Comparison of ENCODE assay signal across 26 cellular contexts in the genomic region with DNA sequence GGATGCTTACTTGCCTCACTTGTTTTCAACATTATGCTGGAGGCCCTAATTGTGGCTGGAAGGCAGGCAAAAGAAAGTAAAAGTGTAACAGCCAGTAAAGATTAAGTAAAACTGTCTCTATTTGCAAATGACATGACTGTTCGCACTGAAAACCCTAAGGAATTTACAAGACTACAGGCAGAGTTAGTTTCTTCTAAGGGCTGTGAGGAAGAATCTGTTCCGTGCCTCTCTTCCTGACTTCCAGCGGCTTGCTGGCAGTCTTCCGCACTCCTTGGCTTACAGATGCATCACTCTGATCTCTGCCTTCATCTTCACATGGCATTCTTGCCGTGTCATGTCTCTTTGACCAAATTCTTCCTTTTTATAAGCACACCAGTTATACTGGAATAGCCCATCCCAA.
A peak's percentile ranks its signal among the peaks of the same experiment; 100 is the strongest.
DNase-seq lines count a peak whose midpoint lies in the region; ATAC-seq and TF ChIP-seq lines count a peak whose summit lies in the region.
"Had no signal": no experiment of that assay in that cellular context is flagged by ENCODE, and none has a peak within 500 bp of the region (broad histone marks: within the 10 kb centered on the region; RNA-seq: fewer than 3 reads in every experiment).

No MANE protein-coding gene starts in this region.

- no peak for TF ChIP-seq CTCF in chondrocyte (IDR thresholded peaks at IDR 0.05)

- H3K27ac Mint-ChIP-seq in activated naive CD4-positive, alpha-beta T cell treated with anti-CD3 and anti-CD28 coated beads, Interleukin-2, amount 50 U/mL, for 24 hours: peak overlapping the region; percentile 46
- peak overlapping the region; percentile 56 for H3K27ac Mint-ChIP-seq in chondrocyte (ENCODE audit: unreplicated experiment)
- H3K27ac Mint-ChIP-seq: B cell, CD14-positive monocyte had no signal

- DNase-seq in activated naive CD4-positive, alpha-beta T cell treated with anti-CD3 and anti-CD28 coated beads, Interleukin-2, amount 50 U/mL, for 16 hours: no peak
- no peak for DNase-seq in chondrocyte (ENCODE audit: low spot score)
- no peak for DNase-seq in EL
- no peak for DNase-seq in NCI-H1436 (lab: John Stamatoyannopoulos, UW)
- DNase-seq in HuH-7.5 (ENCODE audit: low spot score): no peak
- DNase-seq: GF-D8; IMR-90; NCI-H1092 treated with DMSO at 0.1 percent for 48 hours; NCI-H146; NCI-H2029 treated with DMSO at 0.1 percent for 48 hours; NCI-H226; NCI-H524; NCI-H774; NK-92 treated with Interleukin-12 subunit alpha and Interleukin-12 subunit beta, amount 100 ng/mL, for 24 hours; SHP77 treated with DMSO at 0.1 percent for 48 hours; SW 1271 had no signal

- H3K4me3 Mint-ChIP-seq in activated naive CD4-positive, alpha-beta T cell treated with anti-CD3 and anti-CD28 coated beads, Interleukin-2, amount 50 U/mL, for 24 hours: no peak overlapping the region
- H3K4me3 Mint-ChIP-seq in chondrocyte (ENCODE audit: unreplicated experiment): no peak overlapping the region
- H3K4me3 Mint-ChIP-seq: B cell, CD14-positive monocyte had no signal

- H3K4me3 ChIP-seq in iPS-20b (ENCODE audit: low read length): peak overlapping the region; percentile 32; the same call in 1 of the 2 replicates
- H3K4me3 ChIP-seq: SK-N-MC had no signal

- no peaks in the 10 kb centered on the region for H3K36me3 ChIP-seq in iPS-20b (ENCODE audit: insufficient read depth, low read depth, low read length)

- H3K9me3 Mint-ChIP-seq in activated naive CD4-positive, alpha-beta T cell treated with anti-CD3 and anti-CD28 coated beads, Interleukin-2, amount 50 U/mL, for 24 hours: peaks cover 4% of the 10 kb centered on the region
- no peaks in the 10 kb centered on the region for H3K9me3 Mint-ChIP-seq in chondrocyte (ENCODE audit: low read depth)

- no peaks in the 10 kb centered on the region for H3K27me3 Mint-ChIP-seq in activated naive CD4-positive, alpha-beta T cell treated with anti-CD3 and anti-CD28 coated beads, Interleukin-2, amount 50 U/mL, for 24 hours
- no peaks in the 10 kb centered on the region for H3K27me3 Mint-ChIP-seq in chondrocyte (ENCODE audit: low read depth)
- H3K27me3 Mint-ChIP-seq: B cell had no signal

- ATAC-seq in HG03432 (IDR thresholded peaks at IDR 0.05; ENCODE audit: unreplicated experiment): no peak

- peak overlapping the region; percentile 52; the same call in 1 of the 2 replicates for H3K9ac ChIP-seq in iPS-20b (ENCODE audit: low read depth, low read length)
- H3K9ac ChIP-seq: KMS-11 had no signal

- peaks cover 43% of the 10 kb centered on the region for H3K4me1 ChIP-seq in iPS-20b (ENCODE audit: insufficient read depth, low read length)

- no peaks in the 10 kb centered on the region for H3K27me3 ChIP-seq in iPS-20b (ENCODE audit: insufficient read depth, low read length)

- H3K4me1 Mint-ChIP-seq in activated naive CD4-positive, alpha-beta T cell treated with anti-CD3 and anti-CD28 coated beads, Interleukin-2, amount 50 U/mL, for 24 hours: peaks cover 83% of the 10 kb centered on the region
- H3K4me1 Mint-ChIP-seq in chondrocyte (ENCODE audit: low read depth): peaks cover 81% of the 10 kb centered on the region

- no peaks in the 10 kb centered on the region for H3K9me3 ChIP-seq in iPS-20b (ENCODE audit: insufficient read depth, low read depth, low read length)

- H3K27ac ChIP-seq in iPS-20b (ENCODE audit: low read length): no peak overlapping the region
- H3K27ac ChIP-seq: 22Rv1, HL-60, KMS-11, RWPE1, SK-N-MC had no signal

- peaks cover 15% of the 10 kb centered on the region for H3K36me3 Mint-ChIP-seq in activated naive CD4-positive, alpha-beta T cell treated with anti-CD3 and anti-CD28 coated beads, Interleukin-2, amount 50 U/mL, for 24 hours
- peaks cover 2% of the 10 kb centered on the region for H3K36me3 Mint-ChIP-seq in chondrocyte (ENCODE audit: low read depth)
